In the genomic region with DNA sequence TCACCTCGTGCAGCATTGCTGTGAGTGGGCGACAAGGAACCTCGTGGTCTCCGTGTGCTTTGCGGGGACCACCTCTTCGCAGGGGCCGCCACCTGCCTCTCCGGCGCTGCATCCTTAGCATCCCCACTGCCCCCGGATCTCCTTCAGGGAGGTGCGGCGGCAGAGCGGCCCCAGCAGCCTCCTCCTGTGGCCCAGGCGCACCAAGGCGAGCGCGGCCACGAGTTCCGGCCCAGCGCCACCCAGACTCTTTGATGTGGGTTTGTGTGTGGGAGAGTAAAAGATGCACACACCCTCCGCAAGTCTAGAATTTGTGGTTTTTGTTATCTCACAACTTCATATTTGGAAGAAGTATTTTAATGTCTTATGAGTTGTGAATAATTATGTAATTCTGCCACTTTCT, we compare ENCODE assay signal across 9 cellular contexts.
DNase-seq lines count a peak whose midpoint lies in the region; ATAC-seq lines count a peak whose summit lies in the region.
"Had no signal": no experiment of that assay in that cellular context is flagged by ENCODE, and none has a peak within 500 bp of the region (broad histone marks: within the 10 kb centered on the region; RNA-seq: fewer than 3 reads in every experiment).

No MANE protein-coding gene starts in this region.

- no peaks in the 10 kb centered on the region for H3K36me3 Mint-ChIP-seq in CD8-positive, alpha-beta memory T cell
- H3K36me3 Mint-ChIP-seq in activated CD4-positive, alpha-beta T cell treated with anti-CD3 and anti-CD28 coated beads, Interleukin-2, amount 10 ng/mL, durations not matched to agents 24 days and 14 days (ENCODE audit: low read depth): peaks cover 3% of the 10 kb centered on the region
- no peaks in the 10 kb centered on the region for H3K36me3 Mint-ChIP-seq in activated naive CD4-positive, alpha-beta T cell treated with anti-CD3 and anti-CD28 coated beads, Interleukin-2, amount 50 U/mL, for 72 hours

- POLR2A ChIA-PET in CD8-positive, alpha-beta memory T cell (lab: Charles Lee): no interaction called here

- H3K27ac ChIP-seq in CD8-positive, alpha-beta memory T cell (ENCODE audit: low read depth, low read length): no peak overlapping the region

- peaks cover 32% of the 10 kb centered on the region for H3K27me3 ChIP-seq in CD8-positive, alpha-beta memory T cell (ENCODE audit: insufficient read depth, low read length, poor library complexity, severe bottlenecking)

- peaks cover 24 to 40% (median 33%) of the 10 kb centered on the region in 3 donors for H3K4me1 Mint-ChIP-seq in CD8-positive, alpha-beta memory T cell
- H3K4me1 Mint-ChIP-seq in activated CD4-positive, alpha-beta T cell treated with anti-CD3 and anti-CD28 coated beads, Interleukin-2, amount 10 ng/mL, durations not matched to agents 24 days and 14 days: peaks cover 15% of the 10 kb centered on the region

- peak overlapping the region; percentile 47 for H3K4me3 ChIP-seq in CD8-positive, alpha-beta memory T cell (ENCODE audit: low read length)

- peaks cover 32 to 51% of the 10 kb centered on the region in 2 donors for H3K27me3 Mint-ChIP-seq in CD8-positive, alpha-beta memory T cell
- H3K27me3 Mint-ChIP-seq in activated CD4-positive, alpha-beta T cell treated with anti-CD3 and anti-CD28 coated beads, Interleukin-2, amount 10 ng/mL, durations not matched to agents 24 days and 14 days: peaks cover 79% of the 10 kb centered on the region

- peak overlapping the region in 4 of 8 donors; percentile 14 to 70 (median 64) for H3K27ac Mint-ChIP-seq in CD8-positive, alpha-beta memory T cell
- H3K27ac Mint-ChIP-seq in activated CD4-positive, alpha-beta T cell treated with anti-CD3 and anti-CD28 coated beads, Interleukin-2, amount 10 ng/mL, durations not matched to agents 24 days and 14 days: peak overlapping the region; percentile 75
- H3K27ac Mint-ChIP-seq in activated naive CD4-positive, alpha-beta T cell treated with anti-CD3 and anti-CD28 coated beads, Interleukin-2, amount 50 U/mL, for 72 hours: no peak overlapping the region

- H3K4me3 Mint-ChIP-seq in CD8-positive, alpha-beta memory T cell: peak overlapping the region; percentile 42 to 88 (median 65)
- peak overlapping the region; percentile 44 for H3K4me3 Mint-ChIP-seq in activated CD4-positive, alpha-beta T cell treated with anti-CD3 and anti-CD28 coated beads, Interleukin-2, amount 10 ng/mL, durations not matched to agents 24 days and 14 days

- H3K36me3 ChIP-seq in CD8-positive, alpha-beta memory T cell (ENCODE audit: insufficient read depth, low read length): no peaks in the 10 kb centered on the region

- peak; percentile 93 to 97 for ATAC-seq in activated naive CD4-positive, alpha-beta T cell treated with anti-CD3 and anti-CD28 coated beads, Interleukin-2, amount 50 U/mL, for 72 hours

- CTCF ChIA-PET in CD8-positive, alpha-beta memory T cell (lab: Charles Lee): no interaction called here

- H3K9me3 ChIP-seq in CD8-positive, alpha-beta memory T cell (ENCODE audit: low read length): no peaks in the 10 kb centered on the region

- H3K9me3 Mint-ChIP-seq in CD8-positive, alpha-beta memory T cell: peaks cover 0 to 5% (median 0%) of the 10 kb centered on the region in 5 donors
- peaks cover 6% of the 10 kb centered on the region for H3K9me3 Mint-ChIP-seq in activated CD4-positive, alpha-beta T cell treated with anti-CD3 and anti-CD28 coated beads, Interleukin-2, amount 10 ng/mL, durations not matched to agents 24 days and 14 days
- H3K9me3 Mint-ChIP-seq in activated naive CD4-positive, alpha-beta T cell treated with anti-CD3 and anti-CD28 coated beads, Interleukin-2, amount 50 U/mL, for 72 hours: no peaks in the 10 kb centered on the region

- peaks cover 29% of the 10 kb centered on the region for H3K4me1 ChIP-seq in CD8-positive, alpha-beta memory T cell (ENCODE audit: insufficient read depth, low read length)

- peak; percentile 26 to 76 (median 68) for DNase-seq in CD8-positive, alpha-beta memory T cell
- peak; percentile 92 for DNase-seq in activated CD4-positive, alpha-beta T cell treated with anti-CD3 and anti-CD28 coated beads, Interleukin-2, amount 10 ng/mL, durations not matched to agents 24 days and 14 days
- DNase-seq in activated naive CD4-positive, alpha-beta T cell treated with anti-CD3 and anti-CD28 coated beads, Interleukin-2, amount 50 U/mL, for 72 hours (ENCODE audit: low spot score in 2 of 2): peak; percentile 69 to 73
- peak; percentile 33 for DNase-seq in stimulated activated CD4-positive, alpha-beta T cell treated with anti-CD3 and anti-CD28 coated beads, Interleukin-2, amount 100 ng/mL, for 4 hours (ENCODE audit: low read depth)
- DNase-seq in SHP77 treated with DMSO at 0.1 percent for 48 hours (lab: John Stamatoyannopoulos, UW) (no peak), HuH-7 (ENCODE audit: low spot score) (no peak), RPMI8226 (no peak), OCI-M2 (lab: John Stamatoyannopoulos, UW; ENCODE audit: unreplicated experiment) (no peak)
- DNase-seq: nucleus accumbens had no signal

- intact Hi-C loops in activated CD4-positive, alpha-beta T cell treated with anti-CD3 and anti-CD28 coated beads, Interleukin-2, amount 10 ng/mL, durations not matched to agents 24 days and 14 days (cut with micrococcal nuclease): no loop called here

Comparison
In these comparisons a context has a peak if more than half of its experiments do, and no peak if none do; other contexts are left out.
1. DNase-seq: peak in CD8-positive, alpha-beta memory T cell (5 of 5), activated CD4-positive, alpha-beta T cell treated with anti-CD3 and anti-CD28 coated beads, Interleukin-2, amount 10 ng/mL, durations not matched to agents 24 days and 14 days (single experiment), activated naive CD4-positive, alpha-beta T cell treated with anti-CD3 and anti-CD28 coated beads, Interleukin-2, amount 50 U/mL, for 72 hours (2 of 2) and stimulated activated CD4-positive, alpha-beta T cell treated with anti-CD3 and anti-CD28 coated beads, Interleukin-2, amount 100 ng/mL, for 4 hours (single experiment); none in SHP77 treated with DMSO at 0.1 percent for 48 hours (single experiment), HuH-7 (single experiment), RPMI8226 (single experiment) and OCI-M2 (single experiment).